In genomic region chr6:31826793-31827285, GRCh38 we compare ENCODE assay signal across 1 cellular context.
TF ChIP-seq lines count a peak whose summit lies in the region.

No MANE protein-coding gene starts in this region.

TF ChIP-seq in K562, 482 proteins besides CTCF, POLR2A, EP300 and RAD21 (continued from another document and continues in another):
- no peak for TF ChIP-seq NCOA1 (IDR thresholded peaks at IDR 0.05; ENCODE audit: low read depth)
- TF ChIP-seq U2AF1 (optimal IDR thresholded peaks at IDR 0.05; ENCODE audit: low read depth, low read length): no peak
- TF ChIP-seq TGIF2 (CRISPR knock-in tag; IDR thresholded peaks at IDR 0.05): no peak
- TF ChIP-seq, protein P1, sequence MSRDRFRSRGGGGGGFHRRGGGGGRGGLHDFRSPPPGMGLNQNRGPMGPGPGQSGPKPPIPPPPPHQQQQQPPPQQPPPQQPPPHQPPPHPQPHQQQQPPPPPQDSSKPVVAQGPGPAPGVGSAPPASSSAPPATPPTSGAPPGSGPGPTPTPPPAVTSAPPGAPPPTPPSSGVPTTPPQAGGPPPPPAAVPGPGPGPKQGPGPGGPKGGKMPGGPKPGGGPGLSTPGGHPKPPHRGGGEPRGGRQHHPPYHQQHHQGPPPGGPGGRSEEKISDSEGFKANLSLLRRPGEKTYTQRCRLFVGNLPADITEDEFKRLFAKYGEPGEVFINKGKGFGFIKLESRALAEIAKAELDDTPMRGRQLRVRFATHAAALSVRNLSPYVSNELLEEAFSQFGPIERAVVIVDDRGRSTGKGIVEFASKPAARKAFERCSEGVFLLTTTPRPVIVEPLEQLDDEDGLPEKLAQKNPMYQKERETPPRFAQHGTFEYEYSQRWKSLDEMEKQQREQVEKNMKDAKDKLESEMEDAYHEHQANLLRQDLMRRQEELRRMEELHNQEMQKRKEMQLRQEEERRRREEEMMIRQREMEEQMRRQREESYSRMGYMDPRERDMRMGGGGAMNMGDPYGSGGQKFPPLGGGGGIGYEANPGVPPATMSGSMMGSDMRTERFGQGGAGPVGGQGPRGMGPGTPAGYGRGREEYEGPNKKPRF (IDR thresholded peaks at IDR 0.05; ENCODE audit: low read depth, low read length): no peak
- TF ChIP-seq CUX1 (CRISPR knock-in tag; IDR thresholded peaks at IDR 0.05): no peak
- TF ChIP-seq, protein P2, sequence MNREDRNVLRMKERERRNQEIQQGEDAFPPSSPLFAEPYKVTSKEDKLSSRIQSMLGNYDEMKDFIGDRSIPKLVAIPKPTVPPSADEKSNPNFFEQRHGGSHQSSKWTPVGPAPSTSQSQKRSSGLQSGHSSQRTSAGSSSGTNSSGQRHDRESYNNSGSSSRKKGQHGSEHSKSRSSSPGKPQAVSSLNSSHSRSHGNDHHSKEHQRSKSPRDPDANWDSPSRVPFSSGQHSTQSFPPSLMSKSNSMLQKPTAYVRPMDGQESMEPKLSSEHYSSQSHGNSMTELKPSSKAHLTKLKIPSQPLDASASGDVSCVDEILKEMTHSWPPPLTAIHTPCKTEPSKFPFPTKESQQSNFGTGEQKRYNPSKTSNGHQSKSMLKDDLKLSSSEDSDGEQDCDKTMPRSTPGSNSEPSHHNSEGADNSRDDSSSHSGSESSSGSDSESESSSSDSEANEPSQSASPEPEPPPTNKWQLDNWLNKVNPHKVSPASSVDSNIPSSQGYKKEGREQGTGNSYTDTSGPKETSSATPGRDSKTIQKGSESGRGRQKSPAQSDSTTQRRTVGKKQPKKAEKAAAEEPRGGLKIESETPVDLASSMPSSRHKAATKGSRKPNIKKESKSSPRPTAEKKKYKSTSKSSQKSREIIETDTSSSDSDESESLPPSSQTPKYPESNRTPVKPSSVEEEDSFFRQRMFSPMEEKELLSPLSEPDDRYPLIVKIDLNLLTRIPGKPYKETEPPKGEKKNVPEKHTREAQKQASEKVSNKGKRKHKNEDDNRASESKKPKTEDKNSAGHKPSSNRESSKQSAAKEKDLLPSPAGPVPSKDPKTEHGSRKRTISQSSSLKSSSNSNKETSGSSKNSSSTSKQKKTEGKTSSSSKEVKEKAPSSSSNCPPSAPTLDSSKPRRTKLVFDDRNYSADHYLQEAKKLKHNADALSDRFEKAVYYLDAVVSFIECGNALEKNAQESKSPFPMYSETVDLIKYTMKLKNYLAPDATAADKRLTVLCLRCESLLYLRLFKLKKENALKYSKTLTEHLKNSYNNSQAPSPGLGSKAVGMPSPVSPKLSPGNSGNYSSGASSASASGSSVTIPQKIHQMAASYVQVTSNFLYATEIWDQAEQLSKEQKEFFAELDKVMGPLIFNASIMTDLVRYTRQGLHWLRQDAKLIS (CRISPR knock-in tag; IDR thresholded peaks at IDR 0.05): no peak; the same call in 1 of the 2 replicates
- TF ChIP-seq ZNF347 (CRISPR knock-in tag; IDR thresholded peaks at IDR 0.05; ENCODE audit: low read depth): 0 out of 2 replicates have a peak, but pooled peaks have one; percentile 71
- TF ChIP-seq TAF7 (tag; IDR thresholded peaks at IDR 0.05): peak; percentile 66
- no peak for TF ChIP-seq HNRNPH1 (optimal IDR thresholded peaks at IDR 0.05; ENCODE audit: low read depth, low read length)
- TF ChIP-seq HCFC1 (IDR thresholded peaks at IDR 0.05; ENCODE audit: low read depth, low read length): peak; percentile 57
- TF ChIP-seq, protein P3, sequence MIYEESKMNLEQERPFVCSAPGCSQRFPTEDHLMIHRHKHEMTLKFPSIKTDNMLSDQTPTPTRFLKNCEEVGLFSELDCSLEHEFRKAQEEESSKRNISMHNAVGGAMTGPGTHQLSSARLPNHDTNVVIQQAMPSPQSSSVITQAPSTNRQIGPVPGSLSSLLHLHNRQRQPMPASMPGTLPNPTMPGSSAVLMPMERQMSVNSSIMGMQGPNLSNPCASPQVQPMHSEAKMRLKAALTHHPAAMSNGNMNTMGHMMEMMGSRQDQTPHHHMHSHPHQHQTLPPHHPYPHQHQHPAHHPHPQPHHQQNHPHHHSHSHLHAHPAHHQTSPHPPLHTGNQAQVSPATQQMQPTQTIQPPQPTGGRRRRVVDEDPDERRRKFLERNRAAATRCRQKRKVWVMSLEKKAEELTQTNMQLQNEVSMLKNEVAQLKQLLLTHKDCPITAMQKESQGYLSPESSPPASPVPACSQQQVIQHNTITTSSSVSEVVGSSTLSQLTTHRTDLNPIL (CRISPR knock-in tag; IDR thresholded peaks at IDR 0.05): no peak; the same call in 1 of the 2 replicates
- no peak for TF ChIP-seq ZNF253 (CRISPR knock-in tag; conservative IDR thresholded peaks at IDR 0.05)
- peak; percentile 91 to 93; a peak in 3 of 4 replicates for TF ChIP-seq FOXA3 (CRISPR knock-in tag; conservative IDR thresholded peaks at IDR 0.05 in 1 of 2, IDR thresholded peaks at IDR 0.05 in 1 of 2)
- TF ChIP-seq IRF2 (CRISPR knock-in tag; IDR thresholded peaks at IDR 0.05): no peak
- TF ChIP-seq NR2F6 (CRISPR knock-in tag; IDR thresholded peaks at IDR 0.05): no peak
- TF ChIP-seq ZNF655 (CRISPR knock-in tag; IDR thresholded peaks at IDR 0.05): no peak
- no peak for TF ChIP-seq ZNF778 (CRISPR knock-in tag; IDR thresholded peaks at IDR 0.05)
- no peak for TF ChIP-seq RBM25 (IDR thresholded peaks at IDR 0.05; ENCODE audit: low read depth, low read length, severe bottlenecking)
- no peak for TF ChIP-seq POLR3A (IDR thresholded peaks at IDR 0.05; ENCODE audit: borderline replicate concordance, extremely low read depth, insufficient read depth, insufficient read length)
- TF ChIP-seq TRIM28 (IDR thresholded peaks at IDR 0.05): peak; percentile 63; the same call in 1 of the 2 replicates
- TF ChIP-seq CC2D1A (IDR thresholded peaks at IDR 0.05): 0 out of 2 replicates have a peak, but pooled peaks have one; percentile 11
- TF ChIP-seq ZNF408 (CRISPR knock-in tag; IDR thresholded peaks at IDR 0.05; ENCODE audit: low read depth): peak; percentile 74; the same call in 1 of the 2 replicates
- TF ChIP-seq MTA2 (IDR thresholded peaks at IDR 0.05; ENCODE audit: low read depth): no peak
- TF ChIP-seq BRCA1 (IDR thresholded peaks at IDR 0.05): no peak
- no peak for TF ChIP-seq BRCA1 (CRISPR knock-in tag; IDR thresholded peaks at IDR 0.05)
- no peak for TF ChIP-seq CHCHD3 (CRISPR knock-in tag; IDR thresholded peaks at IDR 0.05)
- no peak for TF ChIP-seq FOXK2 (conservative IDR thresholded peaks at IDR 0.05 in 1 of 2, IDR thresholded peaks at IDR 0.05 in 1 of 2; ENCODE audit: low read depth in 2 of 2)
- TF ChIP-seq ZKSCAN8 (CRISPR knock-in tag; IDR thresholded peaks at IDR 0.05): no peak
- TF ChIP-seq NR1H2 (CRISPR knock-in tag; IDR thresholded peaks at IDR 0.05): no peak
- TF ChIP-seq BCOR (IDR thresholded peaks at IDR 0.05): no peak
- TF ChIP-seq SRSF7 (optimal IDR thresholded peaks at IDR 0.05; ENCODE audit: low read depth, low read length): no peak
- peak; percentile 72 for TF ChIP-seq HEY1 (CRISPR knock-in tag; IDR thresholded peaks at IDR 0.05; ENCODE audit: borderline replicate concordance)
- TF ChIP-seq, protein P4, sequence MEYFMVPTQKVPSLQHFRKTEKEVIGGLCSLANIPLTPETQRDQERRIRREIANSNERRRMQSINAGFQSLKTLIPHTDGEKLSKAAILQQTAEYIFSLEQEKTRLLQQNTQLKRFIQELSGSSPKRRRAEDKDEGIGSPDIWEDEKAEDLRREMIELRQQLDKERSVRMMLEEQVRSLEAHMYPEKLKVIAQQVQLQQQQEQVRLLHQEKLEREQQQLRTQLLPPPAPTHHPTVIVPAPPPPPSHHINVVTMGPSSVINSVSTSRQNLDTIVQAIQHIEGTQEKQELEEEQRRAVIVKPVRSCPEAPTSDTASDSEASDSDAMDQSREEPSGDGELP (CRISPR knock-in tag; IDR thresholded peaks at IDR 0.05; ENCODE audit: borderline replicate concordance): 0 out of 2 replicates have a peak, but pooled peaks have one; percentile 56
- no peak for TF ChIP-seq FOXA1 (IDR thresholded peaks at IDR 0.05; ENCODE audit: borderline replicate concordance)
- peak; percentile 77 for TF ChIP-seq ZNF589 (CRISPR knock-in tag; IDR thresholded peaks at IDR 0.05; ENCODE audit: low read depth)
- no peak for TF ChIP-seq ZNF511 (CRISPR knock-in tag; IDR thresholded peaks at IDR 0.05)
- no peak; the same call in 1 of the 2 replicates for TF ChIP-seq HDAC8 (tag; IDR thresholded peaks at IDR 0.05)
- TF ChIP-seq, protein P5, sequence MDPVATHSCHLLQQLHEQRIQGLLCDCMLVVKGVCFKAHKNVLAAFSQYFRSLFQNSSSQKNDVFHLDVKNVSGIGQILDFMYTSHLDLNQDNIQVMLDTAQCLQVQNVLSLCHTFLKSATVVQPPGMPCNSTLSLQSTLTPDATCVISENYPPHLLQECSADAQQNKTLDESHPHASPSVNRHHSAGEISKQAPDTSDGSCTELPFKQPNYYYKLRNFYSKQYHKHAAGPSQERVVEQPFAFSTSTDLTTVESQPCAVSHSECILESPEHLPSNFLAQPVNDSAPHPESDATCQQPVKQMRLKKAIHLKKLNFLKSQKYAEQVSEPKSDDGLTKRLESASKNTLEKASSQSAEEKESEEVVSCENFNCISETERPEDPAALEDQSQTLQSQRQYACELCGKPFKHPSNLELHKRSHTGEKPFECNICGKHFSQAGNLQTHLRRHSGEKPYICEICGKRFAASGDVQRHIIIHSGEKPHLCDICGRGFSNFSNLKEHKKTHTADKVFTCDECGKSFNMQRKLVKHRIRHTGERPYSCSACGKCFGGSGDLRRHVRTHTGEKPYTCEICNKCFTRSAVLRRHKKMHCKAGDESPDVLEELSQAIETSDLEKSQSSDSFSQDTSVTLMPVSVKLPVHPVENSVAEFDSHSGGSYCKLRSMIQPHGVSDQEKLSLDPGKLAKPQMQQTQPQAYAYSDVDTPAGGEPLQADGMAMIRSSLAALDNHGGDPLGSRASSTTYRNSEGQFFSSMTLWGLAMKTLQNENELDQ (CRISPR knock-in tag; IDR thresholded peaks at IDR 0.05; ENCODE audit: borderline replicate concordance): no peak
- no peak for TF ChIP-seq CHAMP1 (IDR thresholded peaks at IDR 0.05)
- TF ChIP-seq JUN (IDR thresholded peaks at IDR 0.05; ENCODE audit: borderline replicate concordance, low read depth, low read length): no peak
- no peak for TF ChIP-seq JUN (CRISPR knock-in tag; IDR thresholded peaks at IDR 0.05; ENCODE audit: borderline replicate concordance)
